ENCODE assay signal across 1 cellular context in the genomic region with DNA sequence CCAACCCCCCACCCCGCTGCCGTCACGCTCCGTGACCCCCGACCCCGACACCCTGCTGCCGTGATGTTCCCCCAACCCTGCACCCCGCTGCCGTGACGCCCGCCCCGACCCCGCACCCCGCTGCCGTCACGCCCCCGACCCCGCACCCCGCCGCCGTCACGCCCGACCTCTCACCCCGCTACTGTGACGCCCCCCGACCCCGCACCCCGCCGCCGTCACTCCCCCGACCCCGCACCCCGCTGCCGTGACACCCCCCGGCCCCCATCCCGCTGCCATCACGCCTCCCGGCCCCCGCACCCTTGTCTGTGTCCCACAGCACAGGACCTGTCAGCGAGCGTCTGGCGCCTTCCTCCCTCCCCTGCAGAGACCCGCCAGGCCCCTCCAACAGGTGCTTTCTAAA. TPM values are rescaled to one million over a fixed set of nuclear protein-coding genes. Genes with fewer than 3 reads are reported as not detected.
"Had no signal": no experiment of that assay in that cellular context is flagged by ENCODE, and none has a peak within 500 bp of the region (broad histone marks: within the 10 kb centered on the region; RNA-seq: fewer than 3 reads in every experiment).

No MANE protein-coding gene starts in this region.

RNA-seq across cellular contexts. Expression of a gene that starts 13.9 kb away (rescaled TPM):
- total RNA-seq: SJSA1 had no signal
